1 cellular context compared by ENCODE assay signal in the genomic region with DNA sequence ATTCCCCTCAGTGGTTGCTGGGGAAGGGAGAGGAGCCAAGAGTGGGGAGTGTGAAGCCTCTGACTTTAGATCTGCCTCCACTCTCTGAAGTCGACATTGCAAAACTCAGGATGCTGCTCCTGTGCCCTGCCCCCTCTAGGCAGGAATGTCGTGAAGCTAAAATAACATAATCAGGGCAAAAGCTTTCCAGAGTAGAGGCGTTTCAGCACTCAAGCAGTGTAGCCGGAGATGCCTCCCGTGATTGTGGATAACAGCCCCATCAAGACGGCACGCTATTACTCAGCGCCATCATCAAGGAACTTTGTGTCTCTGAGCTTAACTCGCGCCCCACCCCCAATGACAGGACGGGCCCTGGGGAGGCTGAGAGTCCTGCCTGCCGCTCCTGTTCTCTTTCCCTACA.
TF ChIP-seq lines count a peak whose summit lies in the region.

No MANE protein-coding gene starts in this region.

TF ChIP-seq in SK-N-SH, 30 proteins besides CTCF, POLR2A, EP300 and RAD21 (continued from another document):
- TF ChIP-seq, protein P1, sequence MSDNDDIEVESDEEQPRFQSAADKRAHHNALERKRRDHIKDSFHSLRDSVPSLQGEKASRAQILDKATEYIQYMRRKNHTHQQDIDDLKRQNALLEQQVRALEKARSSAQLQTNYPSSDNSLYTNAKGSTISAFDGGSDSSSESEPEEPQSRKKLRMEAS (IDR thresholded peaks at IDR 0.05; ENCODE audit: low read depth) = no peak
- no peak for TF ChIP-seq YY1 (IDR thresholded peaks at IDR 0.05; ENCODE audit: low read depth)
- no peak for TF ChIP-seq JUND (IDR thresholded peaks at IDR 0.05)
- no peak for TF ChIP-seq MEF2A (IDR thresholded peaks at IDR 0.05; ENCODE audit: borderline replicate concordance, low read depth)
- TF ChIP-seq, protein P2, sequence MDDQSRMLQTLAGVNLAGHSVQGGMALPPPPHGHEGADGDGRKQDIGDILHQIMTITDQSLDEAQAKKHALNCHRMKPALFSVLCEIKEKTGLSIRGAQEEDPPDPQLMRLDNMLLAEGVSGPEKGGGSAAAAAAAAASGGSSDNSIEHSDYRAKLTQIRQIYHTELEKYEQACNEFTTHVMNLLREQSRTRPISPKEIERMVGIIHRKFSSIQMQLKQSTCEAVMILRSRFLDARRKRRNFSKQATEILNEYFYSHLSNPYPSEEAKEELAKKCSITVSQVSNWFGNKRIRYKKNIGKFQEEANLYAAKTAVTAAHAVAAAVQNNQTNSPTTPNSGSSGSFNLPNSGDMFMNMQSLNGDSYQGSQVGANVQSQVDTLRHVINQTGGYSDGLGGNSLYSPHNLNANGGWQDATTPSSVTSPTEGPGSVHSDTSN (IDR thresholded peaks at IDR 0.05) = no peak
- no peak for TF ChIP-seq GATA2 (CRISPR knock-in tag; IDR thresholded peaks at IDR 0.05)
- TF ChIP-seq TEAD4 (IDR thresholded peaks at IDR 0.05; ENCODE audit: borderline replicate concordance, insufficient read depth) = no peak
- no peak for TF ChIP-seq EZH2phosphoT487 (IDR thresholded peaks at IDR 0.05; ENCODE audit: borderline replicate concordance, low read depth)
- TF ChIP-seq, protein P3, sequence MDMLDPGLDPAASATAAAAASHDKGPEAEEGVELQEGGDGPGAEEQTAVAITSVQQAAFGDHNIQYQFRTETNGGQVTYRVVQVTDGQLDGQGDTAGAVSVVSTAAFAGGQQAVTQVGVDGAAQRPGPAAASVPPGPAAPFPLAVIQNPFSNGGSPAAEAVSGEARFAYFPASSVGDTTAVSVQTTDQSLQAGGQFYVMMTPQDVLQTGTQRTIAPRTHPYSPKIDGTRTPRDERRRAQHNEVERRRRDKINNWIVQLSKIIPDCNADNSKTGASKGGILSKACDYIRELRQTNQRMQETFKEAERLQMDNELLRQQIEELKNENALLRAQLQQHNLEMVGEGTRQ (IDR thresholded peaks at IDR 0.05; ENCODE audit: borderline replicate concordance, low read depth, low read length) = no peak
- TF ChIP-seq TAF1 (IDR thresholded peaks at IDR 0.05; ENCODE audit: borderline replicate concordance, low read depth, low read length) = no peak
